In genomic region chr5:148558892-148559291, GRCh38 we compare ENCODE assay signal across 19 cellular contexts.
"Had no signal": no experiment of that assay in that cellular context is flagged by ENCODE, and none has a peak within 500 bp of the region (broad histone marks: within the 10 kb centered on the region; RNA-seq: fewer than 3 reads in every experiment).

No MANE protein-coding gene starts in this region.

- ATAC-seq: activated CD4-positive, CD25-positive, alpha-beta regulatory T cell treated with anti-CD3 and anti-CD28 coated beads, Interleukin-2, amount 50 U/mL, for 24 hours; activated T-cell treated with anti-CD3 and anti-CD28 coated beads, Interleukin-2, amount 50 U/mL, for 72 hours; heart left ventricle; left cardiac atrium; naive thymus-derived CD8-positive, alpha-beta T cell; T-helper 17 cell had no signal

- H3K36me3 ChIP-seq: cardiac muscle cell, heart left ventricle, neural progenitor cell, spleen, upper lobe of left lung had no signal

- H3K4me3 Mint-ChIP-seq: activated CD4-positive, alpha-beta memory T cell treated with anti-CD3 and anti-CD28 coated beads, Interleukin-2, amount 10 ng/mL, durations not matched to agents 7 days and 5 days; activated CD4-positive, alpha-beta T cell treated with anti-CD3 and anti-CD28 coated beads, Interleukin-2, amount 10 ng/mL, durations not matched to agents 24 days and 14 days; activated naive CD4-positive, alpha-beta T cell treated with anti-CD3 and anti-CD28 coated beads for 36 hours; activated T-cell treated with anti-CD3 and anti-CD28 coated beads, Interleukin-2, amount 50 U/mL, for 72 hours; naive thymus-derived CD8-positive, alpha-beta T cell; neural progenitor cell; T-helper 17 cell had no signal

- H3K9me3 Mint-ChIP-seq: activated CD4-positive, alpha-beta memory T cell treated with anti-CD3 and anti-CD28 coated beads, Interleukin-2, amount 10 ng/mL, durations not matched to agents 7 days and 5 days; activated CD4-positive, alpha-beta T cell treated with anti-CD3 and anti-CD28 coated beads, Interleukin-2, amount 10 ng/mL, durations not matched to agents 24 days and 14 days; activated naive CD4-positive, alpha-beta T cell treated with anti-CD3 and anti-CD28 coated beads for 36 hours; activated T-cell treated with anti-CD3 and anti-CD28 coated beads, Interleukin-2, amount 50 U/mL, for 72 hours; naive thymus-derived CD8-positive, alpha-beta T cell; neural progenitor cell had no signal

- H3K4me1 Mint-ChIP-seq: activated CD4-positive, alpha-beta memory T cell treated with anti-CD3 and anti-CD28 coated beads, Interleukin-2, amount 10 ng/mL, durations not matched to agents 7 days and 5 days; activated CD4-positive, alpha-beta T cell treated with anti-CD3 and anti-CD28 coated beads, Interleukin-2, amount 10 ng/mL, durations not matched to agents 24 days and 14 days; naive thymus-derived CD8-positive, alpha-beta T cell; T-helper 17 cell had no signal

- DNase-seq: activated CD4-positive, alpha-beta memory T cell treated with anti-CD3 and anti-CD28 coated beads, Interleukin-2, amount 10 ng/mL, durations not matched to agents 7 days and 5 days; activated CD4-positive, alpha-beta T cell treated with anti-CD3 and anti-CD28 coated beads, Interleukin-2, amount 10 ng/mL, durations not matched to agents 24 days and 14 days; activated effector memory CD4-positive, alpha-beta T cell treated with Interleukin-2 at 50 U/mL for 16 hours; activated naive CD4-positive, alpha-beta T cell treated with anti-CD3 and anti-CD28 coated beads for 36 hours; activated T-cell treated with anti-CD3 and anti-CD28 coated beads, Interleukin-2, amount 50 U/mL, for 72 hours; amygdala; heart left ventricle; islet precursor cell; left cardiac atrium; naive thymus-derived CD8-positive, alpha-beta T cell; spleen; stimulated activated CD4-positive, alpha-beta T cell treated with anti-CD3 and anti-CD28 coated beads, Interleukin-4, amount 100 ng/mL, for 1 hour; stimulated activated naive CD4-positive, alpha-beta T cell; T-helper 17 cell; upper lobe of left lung had no signal

- H3K27me3 ChIP-seq: cardiac muscle cell, heart left ventricle, upper lobe of left lung had no signal

- H3K27me3 Mint-ChIP-seq: activated CD4-positive, alpha-beta T cell treated with anti-CD3 and anti-CD28 coated beads, Interleukin-2, amount 10 ng/mL, durations not matched to agents 24 days and 14 days had no signal

- H3K4me3 ChIP-seq: cardiac muscle cell, heart left ventricle, lung, neural progenitor cell, spleen, upper lobe of left lung had no signal

- H3K27ac Mint-ChIP-seq: activated CD4-positive, alpha-beta memory T cell treated with anti-CD3 and anti-CD28 coated beads, Interleukin-2, amount 10 ng/mL, durations not matched to agents 7 days and 5 days; activated CD4-positive, alpha-beta T cell treated with anti-CD3 and anti-CD28 coated beads, Interleukin-2, amount 10 ng/mL, durations not matched to agents 24 days and 14 days; activated naive CD4-positive, alpha-beta T cell treated with anti-CD3 and anti-CD28 coated beads for 36 hours; activated T-cell treated with anti-CD3 and anti-CD28 coated beads, Interleukin-2, amount 50 U/mL, for 72 hours; naive thymus-derived CD8-positive, alpha-beta T cell; neural progenitor cell; T-helper 17 cell had no signal

- H3K36me3 Mint-ChIP-seq: naive thymus-derived CD8-positive, alpha-beta T cell; neural progenitor cell had no signal

- H3K9me3 ChIP-seq: heart left ventricle, spleen, upper lobe of left lung had no signal

- H3K27ac ChIP-seq: cardiac muscle cell, heart left ventricle, neural progenitor cell, spleen, upper lobe of left lung had no signal

- H3K4me1 ChIP-seq: heart left ventricle, spleen, upper lobe of left lung had no signal
